8 cellular contexts compared by ENCODE assay signal in genomic region chr20:54132612-54133433, GRCh38. TPM values are rescaled to one million over a fixed set of nuclear protein-coding genes. Genes with fewer than 3 reads are reported as not detected.
DNase-seq lines count a peak whose midpoint lies in the region; ATAC-seq, FAIRE-seq and TF ChIP-seq lines count a peak whose summit lies in the region.

No MANE protein-coding gene starts in this region.

- peak; percentile 92 for DNase-seq in Caki2 (ENCODE audit: low read depth)
- DNase-seq in M059J (ENCODE audit: low read depth): peak; percentile 100
- DNase-seq in bronchial epithelial cell (ENCODE audit: low read depth): peak; percentile 100
- peak; percentile 93 for DNase-seq in myocyte (ENCODE audit: low read depth)
- DNase-seq in T-helper 2 cell treated with Interferon-gamma antibody and Interleukin-4, amounts not matched to agents 5 μg/mL and 100 μg/mL, for 36 hours (ENCODE audit: low spot score): no peak
- DNase-seq in activated gamma-delta T cell treated with Interleukin-2 at 50 U/mL for 16 hours: no peak
- no peak for DNase-seq in GM13977 (ENCODE audit: low spot score)

- peaks cover 7% of the 10 kb centered on the region for H3K9me3 Mint-ChIP-seq in T-helper 2 cell treated with Interferon-gamma antibody and Interleukin-4, amounts not matched to agents 5 μg/mL and 100 μg/mL, for 36 hours

- no peaks in the 10 kb centered on the region for H3K27me3 Mint-ChIP-seq in T-helper 2 cell treated with Interferon-gamma antibody and Interleukin-4, amounts not matched to agents 5 μg/mL and 100 μg/mL, for 36 hours (ENCODE audit: low read depth)

- no peaks in the 10 kb centered on the region for H3K36me3 Mint-ChIP-seq in T-helper 2 cell treated with Interferon-gamma antibody and Interleukin-4, amounts not matched to agents 5 μg/mL and 100 μg/mL, for 36 hours (ENCODE audit: low read depth)

- in situ Hi-C loops in Caki2 (cut with HindIII; ENCODE audit: low pct_unique_long_range_greater_than_20kb, low sequenced_read_pairs): no loop called here
- in situ Hi-C loops in GM13977 (cut with MboI; ENCODE audit: low pct_unique_long_range_greater_than_20kb, low sequenced_read_pairs, unreplicated experiment): no loop called here

- H3K27me3 ChIP-seq in bronchial epithelial cell (ENCODE audit: control insufficient read depth, insufficient read depth, low read length): no peaks in the 10 kb centered on the region

- ATAC-seq in GM19397 (IDR thresholded peaks at IDR 0.05; ENCODE audit: unreplicated experiment): no peak

- FAIRE-seq in bronchial epithelial cell (lab: Jason Lieb, UNC): no peak

- TF ChIP-seq CTCF in bronchial epithelial cell (IDR thresholded peaks at IDR 0.05; ENCODE audit: insufficient read depth, low read length, severe bottlenecking): no peak
- no peak for TF ChIP-seq CTCF in GM13977 (IDR thresholded peaks at IDR 0.05; ENCODE audit: extremely low read depth, insufficient read depth, missing control alignments)

- no peak overlapping the region for H3K4me3 Mint-ChIP-seq in T-helper 2 cell treated with Interferon-gamma antibody and Interleukin-4, amounts not matched to agents 5 μg/mL and 100 μg/mL, for 36 hours

- H3K27ac Mint-ChIP-seq in T-helper 2 cell treated with Interferon-gamma antibody and Interleukin-4, amounts not matched to agents 5 μg/mL and 100 μg/mL, for 36 hours: no peak overlapping the region

- no peaks in the 10 kb centered on the region for H3K4me1 Mint-ChIP-seq in T-helper 2 cell treated with Interferon-gamma antibody and Interleukin-4, amounts not matched to agents 5 μg/mL and 100 μg/mL, for 36 hours (ENCODE audit: low read depth)

- H3K4me3 ChIP-seq in bronchial epithelial cell (ENCODE audit: low read depth, low read length): no peak overlapping the region

- H3K36me3 ChIP-seq in bronchial epithelial cell (ENCODE audit: control insufficient read depth, insufficient read depth, low read length): no peaks in the 10 kb centered on the region

RNA-seq across cellular contexts. Expression of gene CYP24A1, which starts 41.0 kb away (rescaled TPM):
- total RNA-seq in Caki2 (2014; rRNA removed; shearing (Covaris generic); ENCODE audit: low replicate concordance): 154 and 180 TPM in 2 replicates
- total RNA-seq in M059J (2014; rRNA removed; shearing (Covaris generic)): 32.8 and 39.6 TPM in 2 replicates
- total RNA-seq in bronchial epithelial cell (6.9 and 8.7 TPM in 2 replicates), myocyte (0.10 and 0.35 TPM in 2 replicates)
- not detected for polyA plus RNA-seq in myocyte (2012)

Comparison
In these comparisons a context has a peak if more than half of its experiments do, and no peak if none do; other contexts are left out.
1. DNase-seq: peak in Caki2 (single experiment), M059J (single experiment), bronchial epithelial cell (single experiment) and myocyte (single experiment); none in T-helper 2 cell treated with Interferon-gamma antibody and Interleukin-4, amounts not matched to agents 5 μg/mL and 100 μg/mL, for 36 hours (single experiment), activated gamma-delta T cell treated with Interleukin-2 at 50 U/mL for 16 hours (single experiment) and GM13977 (single experiment).